In genomic region chr10:79070091-79070610, GRCh38 we compare ENCODE assay signal across 8 cellular contexts. TPM values are rescaled to one million over a fixed set of nuclear protein-coding genes. Genes with fewer than 3 reads are reported as not detected.
DNase-seq lines count a peak whose midpoint lies in the region; ATAC-seq, FAIRE-seq and TF ChIP-seq lines count a peak whose summit lies in the region.

No MANE protein-coding gene starts in this region.

- WGBS in pancreas, 2 donors = 0 to 1% methylated on average over 45 to 54 of the region's 54 CpGs

- H3K4me3 ChIP-seq in cardiac muscle cell (peak overlapping the region; percentile 97), pancreas (peak overlapping the region; percentile 62 to 87 (median 72))

- H3K27me3 ChIP-seq in cardiac muscle cell = no peaks in the 10 kb centered on the region
- no peaks in the 10 kb centered on the region for H3K27me3 ChIP-seq in pancreas

- no peaks in the 10 kb centered on the region for H3K9me3 Mint-ChIP-seq in activated CD4-positive, alpha-beta T cell treated with anti-CD3 and anti-CD28 coated beads for 36 hours (ENCODE audit: low read depth)
- H3K9me3 Mint-ChIP-seq in activated T-helper 17 cell treated with anti-CD3 and anti-CD28 coated beads, Interleukin-2, amount 50 U/mL, for 72 hours = no peaks in the 10 kb centered on the region

- intact Hi-C loops in activated CD4-positive, alpha-beta T cell treated with anti-CD3 and anti-CD28 coated beads for 36 hours (cut with DNase I, micrococcal nuclease) = loop anchor here in 1 of 2 experiments (5.0 kb wide), 1 partner anchor 127 kb away; no protein-coding TSS in a partner anchor
- intact Hi-C loops in pancreas (cut with DNase I) = loop anchor here in 2 of 3 donors (5.0 to 10.0 kb wide), 3 partner anchors 42 to 125 kb away; no protein-coding TSS in a partner anchor

- no peak for TF ChIP-seq CTCF in cardiac muscle cell (IDR thresholded peaks at IDR 0.05; ENCODE audit: low read depth, low read length)
- no peak for TF ChIP-seq CTCF in pancreas (IDR thresholded peaks at IDR 0.05)

- CTCF ChIA-PET in activated CD4-positive, alpha-beta T cell treated with anti-CD3 and anti-CD28 coated beads for 36 hours (lab: Charles Lee) = interaction anchor here (0.7 kb wide), 1 partner anchor 64 kb away, joined by 3 read pairs; no protein-coding TSS in a partner anchor

- no peaks in the 10 kb centered on the region for H3K36me3 Mint-ChIP-seq in activated CD4-positive, alpha-beta T cell treated with anti-CD3 and anti-CD28 coated beads for 36 hours (ENCODE audit: low read depth)
- peaks cover 10% of the 10 kb centered on the region for H3K36me3 Mint-ChIP-seq in activated T-helper 17 cell treated with anti-CD3 and anti-CD28 coated beads, Interleukin-2, amount 50 U/mL, for 72 hours (ENCODE audit: low read depth)

- peaks cover 3% of the 10 kb centered on the region for H3K27me3 Mint-ChIP-seq in activated CD4-positive, alpha-beta T cell treated with anti-CD3 and anti-CD28 coated beads for 36 hours
- no peaks in the 10 kb centered on the region for H3K27me3 Mint-ChIP-seq in activated T-helper 17 cell treated with anti-CD3 and anti-CD28 coated beads, Interleukin-2, amount 50 U/mL, for 72 hours

- H3K4me3 Mint-ChIP-seq in activated CD4-positive, alpha-beta T cell treated with anti-CD3 and anti-CD28 coated beads for 36 hours = peak overlapping the region; percentile 73
- peak overlapping the region; percentile 87 for H3K4me3 Mint-ChIP-seq in activated T-helper 17 cell treated with anti-CD3 and anti-CD28 coated beads, Interleukin-2, amount 50 U/mL, for 72 hours

- H3K27ac ChIP-seq in cardiac muscle cell (peak overlapping the region; percentile 97), pancreas (peak overlapping the region; percentile 93 to 96 (median 94))

- peaks cover 22% of the 10 kb centered on the region for H3K4me1 Mint-ChIP-seq in activated CD4-positive, alpha-beta T cell treated with anti-CD3 and anti-CD28 coated beads for 36 hours
- H3K4me1 Mint-ChIP-seq in activated T-helper 17 cell treated with anti-CD3 and anti-CD28 coated beads, Interleukin-2, amount 50 U/mL, for 72 hours = peaks cover 16% of the 10 kb centered on the region

- POLR2A ChIA-PET in activated CD4-positive, alpha-beta T cell treated with anti-CD3 and anti-CD28 coated beads for 36 hours (lab: Charles Lee) = no interaction called here

- H3K4me1 ChIP-seq in cardiac muscle cell (ENCODE audit: low read depth) (peaks cover 43% of the 10 kb centered on the region), pancreas (peaks cover 33 to 45% (median 41%) of the 10 kb centered on the region in 3 donors)

- H3K36me3 ChIP-seq in cardiac muscle cell (no peaks in the 10 kb centered on the region), pancreas (no peaks in the 10 kb centered on the region)

- H3K9me3 ChIP-seq in cardiac muscle cell (ENCODE audit: low read depth) (no peaks in the 10 kb centered on the region), pancreas (no peaks in the 10 kb centered on the region)

- DNase-seq in activated CD4-positive, alpha-beta T cell treated with anti-CD3 and anti-CD28 coated beads for 36 hours = no peak
- no peak for DNase-seq in activated CD4-positive, alpha-beta T cell treated with anti-CD3 and anti-CD28 coated beads, Interleukin-2, amount 50 U/mL, for 1 hour
- DNase-seq in cardiac muscle cell (ENCODE audit: low read depth in 1 of 2, low spot score in 1 of 2) (peak; percentile 42 to 47), pancreas (peak in 5 of 6 donors; percentile 44 to 80 (median 67)), NCI-H2196 (lab: John Stamatoyannopoulos, UW; ENCODE audit: unreplicated experiment) (no peak)

- no peak for ATAC-seq in activated CD4-positive, alpha-beta T cell treated with anti-CD3 and anti-CD28 coated beads for 36 hours
- no peak for ATAC-seq in activated T-helper 17 cell treated with anti-CD3 and anti-CD28 coated beads, Interleukin-2, amount 50 U/mL, for 72 hours (replicated peaks)
- peak; percentile 2 to 24 (median 14) for ATAC-seq in pancreas
- no peak for ATAC-seq in GM21390 (IDR thresholded peaks at IDR 0.05; ENCODE audit: unreplicated experiment)
- ATAC-seq in HG03565 (IDR thresholded peaks at IDR 0.05; ENCODE audit: unreplicated experiment) = no peak

- peak overlapping the region; percentile 27 for H3K27ac Mint-ChIP-seq in activated CD4-positive, alpha-beta T cell treated with anti-CD3 and anti-CD28 coated beads for 36 hours
- H3K27ac Mint-ChIP-seq in activated T-helper 17 cell treated with anti-CD3 and anti-CD28 coated beads, Interleukin-2, amount 50 U/mL, for 72 hours = peak overlapping the region; percentile 82

- FAIRE-seq in pancreas (lab: Jason Lieb, UNC) = no peak

RNA-seq across cellular contexts. Expression of gene ZMIZ1, which starts 1.4 kb away (rescaled TPM):
- total RNA-seq in activated CD4-positive, alpha-beta T cell treated with anti-CD3 and anti-CD28 coated beads for 36 hours = 10 to 100 TPM; 33.9 to 34.3 TPM
- 10 to 100 TPM; 32.9 to 82.6 TPM for total RNA-seq in activated T-helper 17 cell treated with anti-CD3 and anti-CD28 coated beads, Interleukin-2, amount 50 U/mL, for 72 hours
- 57.1 and 78.8 TPM in 2 replicates for total RNA-seq in cardiac muscle cell
- 48.2 and 57.7 TPM in 2 replicates for polyA plus RNA-seq in cardiac muscle cell
- 10 to 100 TPM; 21.3 to 45.0 (median 23.5) TPM for total RNA-seq in pancreas
- polyA plus RNA-seq in pancreas = 10 to 100 TPM; 14.5 to 20.8 TPM

Comparison
In these comparisons a context has a peak if more than half of its experiments do, and no peak if none do; other contexts are left out.
1. ATAC-seq: peak in pancreas (4 of 4); none in activated CD4-positive, alpha-beta T cell treated with anti-CD3 and anti-CD28 coated beads for 36 hours (single experiment), activated T-helper 17 cell treated with anti-CD3 and anti-CD28 coated beads, Interleukin-2, amount 50 U/mL, for 72 hours (single experiment), GM21390 (single experiment) and HG03565 (single experiment).
2. DNase-seq: peak in cardiac muscle cell (2 of 2) and pancreas (5 of 6); none in activated CD4-positive, alpha-beta T cell treated with anti-CD3 and anti-CD28 coated beads for 36 hours (single experiment), activated CD4-positive, alpha-beta T cell treated with anti-CD3 and anti-CD28 coated beads, Interleukin-2, amount 50 U/mL, for 1 hour (single experiment) and NCI-H2196 (single experiment).